18 cellular contexts compared by ENCODE assay signal in genomic region chr20:24339179-24339578, GRCh38.
DNase-seq lines count a peak whose midpoint lies in the region; ATAC-seq and TF ChIP-seq lines count a peak whose summit lies in the region.
"Had no signal": no experiment of that assay in that cellular context is flagged by ENCODE, and none has a peak within 500 bp of the region (broad histone marks: within the 10 kb centered on the region; RNA-seq: fewer than 3 reads in every experiment).

No MANE protein-coding gene starts in this region.

- H3K27me3 ChIP-seq in right atrium auricular region (no peaks in the 10 kb centered on the region), heart left ventricle (no peaks in the 10 kb centered on the region), lower lobe of right lung (ENCODE audit: low read depth) (peaks cover 3% of the 10 kb centered on the region)

- TF ChIP-seq CTCF in right atrium auricular region (IDR thresholded peaks at IDR 0.05), result no peak
- TF ChIP-seq CTCF in heart left ventricle (IDR thresholded peaks at IDR 0.05), result no peak
- TF ChIP-seq CTCF in lower leg skin (IDR thresholded peaks at IDR 0.05), result no peak
- no peak for TF ChIP-seq CTCF in lower lobe of right lung (IDR thresholded peaks at IDR 0.05)

- ATAC-seq in heart left ventricle (no peak), lower lobe of right lung (no peak), GM19328 (IDR thresholded peaks at IDR 0.05; ENCODE audit: unreplicated experiment) (no peak)
- ATAC-seq: A549, HCT116 had no signal

- H3K27ac ChIP-seq in right atrium auricular region, result no peak overlapping the region
- no peak overlapping the region for H3K27ac ChIP-seq in heart left ventricle
- H3K27ac ChIP-seq in epithelial cell of prostate, result peak overlapping the region; percentile 91
- no peak overlapping the region for H3K27ac ChIP-seq in lower lobe of right lung
- H3K27ac ChIP-seq: A549, GM23248, SK-N-MC had no signal

- DNase-seq in right atrium auricular region (ENCODE audit: low spot score) (peak; percentile 40), heart left ventricle (no peak), RPMI7951 (ENCODE audit: low read depth) (peak; percentile 58), epithelial cell of prostate (ENCODE audit: low read depth, low spot score) (peak; percentile 97), lower leg skin (ENCODE audit: low spot score in 2 of 2) (no peak), lower lobe of right lung (no peak), activated gamma-delta T cell treated with Interleukin-2 at 50 U/mL for 16 hours (no peak)
- DNase-seq: COR-L47, GM23248, KBM-7, NCI-H1417 treated with DMSO at 0.1 percent for 48 hours, NCI-H1930, NCI-H69, Right ventricle myocardium superior had no signal

- intact Hi-C loops in heart left ventricle (cut with DNase I), result loop anchor here in 1 of 10 donors (10.0 kb wide), 1 partner anchor 64 kb away; no protein-coding TSS in a partner anchor
- intact Hi-C loops in lower leg skin (cut with DNase I; ENCODE audit: low total_unique reads), result no loop called here
- intact Hi-C loops in lower lobe of right lung (cut with DNase I), result no loop called here

- no peak for TF ChIP-seq POLR2A in heart left ventricle (IDR thresholded peaks at IDR 0.05)
- no peak for TF ChIP-seq POLR2A in lower leg skin (IDR thresholded peaks at IDR 0.05)

- H3K36me3 ChIP-seq in right atrium auricular region (no peaks in the 10 kb centered on the region), heart left ventricle (no peaks in the 10 kb centered on the region), lower lobe of right lung (no peaks in the 10 kb centered on the region)

- no peaks in the 10 kb centered on the region for H3K4me1 ChIP-seq in right atrium auricular region
- H3K4me1 ChIP-seq in heart left ventricle, result no peaks in the 10 kb centered on the region
- H3K4me1 ChIP-seq in lower lobe of right lung, result no peaks in the 10 kb centered on the region
- H3K4me1 ChIP-seq: A549 had no signal

- no peaks in the 10 kb centered on the region for H3K9me3 ChIP-seq in right atrium auricular region
- no peaks in the 10 kb centered on the region for H3K9me3 ChIP-seq in heart left ventricle
- no peaks in the 10 kb centered on the region for H3K9me3 ChIP-seq in lower lobe of right lung
- H3K9me3 ChIP-seq: A549 had no signal

- H3K4me3 ChIP-seq in right atrium auricular region (no peak overlapping the region), heart left ventricle (no peak overlapping the region), lower leg skin (ENCODE audit: low read depth, poor library complexity, severe bottlenecking) (no peak overlapping the region), lower lobe of right lung (no peak overlapping the region)
- H3K4me3 ChIP-seq: A549, GM23248, SK-N-MC had no signal

- WGBS in heart left ventricle, 4 donors, result 87 to 91% (median 90%) methylated on average over 4 of the region's 4 CpGs
- WGBS in lower leg skin, 2 donors, result 48 to 64% methylated on average over 4 of the region's 4 CpGs

Comparison
In these comparisons a context has a peak if more than half of its experiments do, and no peak if none do; other contexts are left out.
1. DNase-seq: peak in right atrium auricular region (single experiment), RPMI7951 (single experiment) and epithelial cell of prostate (single experiment); none in heart left ventricle (0 of 5), lower leg skin (0 of 2), lower lobe of right lung (single experiment) and activated gamma-delta T cell treated with Interleukin-2 at 50 U/mL for 16 hours (single experiment).